ENCODE assay signal across 8 cellular contexts in genomic region chr12:49342914-49343731, GRCh38. TPM values are rescaled to one million over a fixed set of nuclear protein-coding genes. Genes with fewer than 3 reads are reported as not detected.
DNase-seq lines count a peak whose midpoint lies in the region; ATAC-seq, FAIRE-seq and TF ChIP-seq lines count a peak whose summit lies in the region.

No MANE protein-coding gene starts in this region.

- dilution Hi-C loops in keratinocyte (cut with MboI; ENCODE audit: extremely low pct_ligation_motif_present, low sequenced_read_pairs): no loop called here

- TF ChIP-seq CTCF in 22Rv1 (IDR thresholded peaks at IDR 0.05) (no peak), GM20000 (IDR thresholded peaks at IDR 0.05; ENCODE audit: extremely low read depth, missing control alignments) (no peak), keratinocyte (optimal IDR thresholded peaks at IDR 0.05 in 1 of 3, IDR thresholded peaks at IDR 0.05 in 1 of 3, conservative IDR thresholded peaks at IDR 0.05 in 1 of 3; ENCODE audit: extremely low read depth in 1 of 3, insufficient read depth in 2 of 3, low read length in 3 of 3) (no peak)

- H3K36me3 Mint-ChIP-seq in stimulated activated naive CD8-positive, alpha-beta T cell treated with anti-CD3 and anti-CD28 coated beads, Interleukin-15, Interleukin-2, amounts not matched to agents 100 ng/mL and 50 ng/mL, for 24 hours (ENCODE audit: low read depth): no peaks in the 10 kb centered on the region

- H3K27me3 Mint-ChIP-seq in stimulated activated naive CD8-positive, alpha-beta T cell treated with anti-CD3 and anti-CD28 coated beads, Interleukin-15, Interleukin-2, amounts not matched to agents 100 ng/mL and 50 ng/mL, for 24 hours: peaks cover 69% of the 10 kb centered on the region

- peaks cover 40% of the 10 kb centered on the region for H3K4me1 Mint-ChIP-seq in stimulated activated naive CD8-positive, alpha-beta T cell treated with anti-CD3 and anti-CD28 coated beads, Interleukin-15, Interleukin-2, amounts not matched to agents 100 ng/mL and 50 ng/mL, for 24 hours (ENCODE audit: low read depth)

- peak overlapping the region; percentile 59 for H3K4me3 Mint-ChIP-seq in stimulated activated naive CD8-positive, alpha-beta T cell treated with anti-CD3 and anti-CD28 coated beads, Interleukin-15, Interleukin-2, amounts not matched to agents 100 ng/mL and 50 ng/mL, for 24 hours

- H3K9me3 Mint-ChIP-seq in stimulated activated naive CD8-positive, alpha-beta T cell treated with anti-CD3 and anti-CD28 coated beads, Interleukin-15, Interleukin-2, amounts not matched to agents 100 ng/mL and 50 ng/mL, for 24 hours: no peaks in the 10 kb centered on the region

- peak overlapping the region; percentile 68 for H3K4me2 ChIP-seq in keratinocyte (ENCODE audit: control insufficient read depth, extremely low read depth, insufficient read depth, low read depth, low read length)

- no peaks in the 10 kb centered on the region for H3K79me2 ChIP-seq in keratinocyte (ENCODE audit: control insufficient read depth, insufficient read depth, low read length)

- DNase-seq in GM20000 (ENCODE audit: low spot score) (peak; percentile 54), keratinocyte (ENCODE audit: low read depth, low spot score) (no peak), small intestine (no peak)
- DNase-seq in activated T-helper 9 cell treated with anti-CD3 and anti-CD28 coated beads, Interleukin-2, amount 50 U/mL, for 16 hours (ENCODE audit: low read depth): peak; percentile 41

- H3K9me1 ChIP-seq in keratinocyte (ENCODE audit: control insufficient read depth, extremely low read depth, insufficient read depth, low read length): no peaks in the 10 kb centered on the region

- ATAC-seq in HG03460 (IDR thresholded peaks at IDR 0.05; ENCODE audit: unreplicated experiment) (no peak), GM19035 (IDR thresholded peaks at IDR 0.05; ENCODE audit: unreplicated experiment) (no peak)

- 2 to 4% (median 3%) methylated on average over 33 of the region's 33 CpGs for WGBS in small intestine, 3 donors

- peak overlapping the region; percentile 95; the same call in 1 of the 2 replicates for H3K27ac ChIP-seq in 22Rv1
- no peak overlapping the region for H3K27ac ChIP-seq in keratinocyte (ENCODE audit: control insufficient read depth, insufficient read depth, low read length)
- no peak overlapping the region for H3K27ac ChIP-seq in small intestine (ENCODE audit: low read depth in 1 of 2, low read length in 1 of 2)

- H3K9me3 ChIP-seq in keratinocyte (ENCODE audit: control insufficient read depth, low read depth, low read length) (no peaks in the 10 kb centered on the region), small intestine (ENCODE audit: control insufficient read depth, low read depth) (no peaks in the 10 kb centered on the region)

- H3K9ac ChIP-seq in keratinocyte (ENCODE audit: control insufficient read depth, extremely low read depth, insufficient read depth, low read length): no peak overlapping the region

- FAIRE-seq in keratinocyte (lab: Jason Lieb, UNC) (no peak), small intestine (lab: Jason Lieb, UNC) (no peak)

- H3K4me1 ChIP-seq in keratinocyte (ENCODE audit: control insufficient read depth, extremely low read depth, insufficient read depth, low read length) (peaks cover 24% of the 10 kb centered on the region), small intestine (ENCODE audit: control insufficient read depth in 2 of 2, insufficient read depth in 1 of 2, low read depth in 1 of 2, low read length in 1 of 2) (peaks cover 4 to 14% of the 10 kb centered on the region in 2 donors)

- H3K27me3 ChIP-seq in keratinocyte (ENCODE audit: control insufficient read depth, extremely low read depth, insufficient read depth, low read length) (peaks cover 75% of the 10 kb centered on the region), small intestine (ENCODE audit: control insufficient read depth in 2 of 2, insufficient read depth in 2 of 2, low read length in 2 of 2) (peaks cover 0 to 20% of the 10 kb centered on the region in 2 donors)

- H3K4me3 ChIP-seq in keratinocyte (ENCODE audit: control insufficient read depth in 2 of 3, extremely low read depth in 1 of 3, insufficient read depth in 2 of 3, low read depth in 1 of 3, low read length in 3 of 3) (peak overlapping the region in 1 of 3 experiments; percentile 23), small intestine (ENCODE audit: low read depth in 1 of 2, low read length in 2 of 2) (no peak overlapping the region)

- H3K27ac Mint-ChIP-seq in stimulated activated naive CD8-positive, alpha-beta T cell treated with anti-CD3 and anti-CD28 coated beads, Interleukin-15, Interleukin-2, amounts not matched to agents 100 ng/mL and 50 ng/mL, for 24 hours: no peak overlapping the region

- no peaks in the 10 kb centered on the region for H3K36me3 ChIP-seq in keratinocyte (ENCODE audit: control insufficient read depth in 2 of 2, extremely low read depth in 1 of 2, insufficient read depth in 2 of 2, low read length in 2 of 2)
- H3K36me3 ChIP-seq in small intestine (ENCODE audit: control insufficient read depth in 2 of 2, insufficient read depth in 2 of 2, low read length in 2 of 2): no peaks in the 10 kb centered on the region

- no peaks in the 10 kb centered on the region for H4K20me1 ChIP-seq in keratinocyte (ENCODE audit: control insufficient read depth, extremely low read depth, insufficient read depth, low read length)

- H2AFZ ChIP-seq in keratinocyte (ENCODE audit: control insufficient read depth, low read length): no peak overlapping the region

RNA-seq across cellular contexts. Expression of gene DNAJC22, which starts 3.6 kb away (rescaled TPM):
- 0.03 to 0.04 TPM in 2 of 3 replicates, not detected in the other for polyA plus RNA-seq in keratinocyte
- polyA plus RNA-seq in keratinocyte (2011; ENCODE audit: low read depth): not detected
- polyA plus RNA-seq in keratinocyte (2011; cell fraction: cytosol; rRNA removed): not detected in 2 replicates
- polyA plus RNA-seq in keratinocyte (2011; cell fraction: nucleus; rRNA removed): not detected in 2 replicates
- polyA plus RNA-seq in keratinocyte (2012; ENCODE audit: low replicate concordance): 0.02 TPM in 1 of 2 replicates, not detected in the other
- not detected in 3 replicates for polyA minus RNA-seq in keratinocyte
- not detected for polyA minus RNA-seq in keratinocyte (2011; cell fraction: cytosol; rRNA and poly(A)+ RNA removed)
- polyA minus RNA-seq in keratinocyte (2011; cell fraction: nucleus; rRNA and poly(A)+ RNA removed): not detected in 2 replicates
- 10 to 100 TPM; 14.9 to 25.3 (median 16.3) TPM for polyA plus RNA-seq in small intestine

RNA-seq across cellular contexts. Expression of gene C1QL4, which starts 6.1 kb away (rescaled TPM):
- 0.07 to 0.10 TPM (median 0.09 TPM) in 3 replicates for polyA plus RNA-seq in keratinocyte
- not detected for polyA plus RNA-seq in keratinocyte (2011; ENCODE audit: low read depth)
- polyA plus RNA-seq in keratinocyte (2011; cell fraction: cytosol; rRNA removed): 0.08 TPM in 1 of 2 replicates, not detected in the other
- 0.10 and 0.12 TPM in 2 replicates for polyA plus RNA-seq in keratinocyte (2011; cell fraction: nucleus; rRNA removed)
- polyA plus RNA-seq in keratinocyte (2012; ENCODE audit: low replicate concordance): 0.38 TPM in 1 of 2 replicates, not detected in the other
- polyA minus RNA-seq in keratinocyte: not detected in 3 replicates
- polyA minus RNA-seq in keratinocyte (2011; cell fraction: cytosol; rRNA and poly(A)+ RNA removed): not detected
- not detected in 2 replicates for polyA minus RNA-seq in keratinocyte (2011; cell fraction: nucleus; rRNA and poly(A)+ RNA removed)
- under 1 TPM in 1 of 3 donors, not detected in 2; 0.07 TPM for polyA plus RNA-seq in small intestine

RNA-seq across cellular contexts. Expression of gene TROAP, which starts 20.1 kb away (rescaled TPM):
- 1.7 to 14.1 TPM (median 12.7 TPM) in 3 replicates for polyA plus RNA-seq in keratinocyte
- not detected for polyA plus RNA-seq in keratinocyte (2011; ENCODE audit: low read depth)
- polyA plus RNA-seq in keratinocyte (2011; cell fraction: cytosol; rRNA removed): 3.6 and 4.6 TPM in 2 replicates
- polyA plus RNA-seq in keratinocyte (2011; cell fraction: nucleus; rRNA removed): 5.6 and 6.0 TPM in 2 replicates
- polyA plus RNA-seq in keratinocyte (2012; ENCODE audit: low replicate concordance): 0.21 and 13.6 TPM in 2 replicates
- 1.7 to 20.5 TPM (median 5.5 TPM) in 3 replicates for polyA minus RNA-seq in keratinocyte
- 4.0 TPM for polyA minus RNA-seq in keratinocyte (2011; cell fraction: cytosol; rRNA and poly(A)+ RNA removed)
- polyA minus RNA-seq in keratinocyte (2011; cell fraction: nucleus; rRNA and poly(A)+ RNA removed): 1.8 and 4.6 TPM in 2 replicates
- 10 to 100 TPM in 1 of 3 donors, 1 to 10 TPM in 1, not detected in 1; 1.3 to 29.5 TPM for polyA plus RNA-seq in small intestine

RNA-seq across cellular contexts. Expression of gene SPATS2, which starts 24.1 kb away (rescaled TPM):
- 46.2 to 51.3 TPM (median 47.9 TPM) in 3 replicates for polyA plus RNA-seq in keratinocyte
- 26.2 TPM for polyA plus RNA-seq in keratinocyte (2011; ENCODE audit: low read depth)
- polyA plus RNA-seq in keratinocyte (2011; cell fraction: cytosol; rRNA removed): 46.1 and 75.1 TPM in 2 replicates
- polyA plus RNA-seq in keratinocyte (2011; cell fraction: nucleus; rRNA removed): 54.4 and 55.0 TPM in 2 replicates
- polyA plus RNA-seq in keratinocyte (2012; ENCODE audit: low replicate concordance): 13.2 and 32.0 TPM in 2 replicates
- polyA minus RNA-seq in keratinocyte: 45.5 to 79.7 TPM (median 46.4 TPM) in 3 replicates
- polyA minus RNA-seq in keratinocyte (2011; cell fraction: cytosol; rRNA and poly(A)+ RNA removed): 50.5 TPM
- polyA minus RNA-seq in keratinocyte (2011; cell fraction: nucleus; rRNA and poly(A)+ RNA removed): 39.5 and 62.9 TPM in 2 replicates
- 10 to 100 TPM; 11.9 to 14.4 (median 14.3) TPM for polyA plus RNA-seq in small intestine

RNA-seq across cellular contexts. Expression of gene PRPH, which starts 48.2 kb away (rescaled TPM):
- polyA plus RNA-seq in keratinocyte: 0.05 to 0.11 TPM (median 0.08 TPM) in 3 replicates
- not detected for polyA plus RNA-seq in keratinocyte (2011; ENCODE audit: low read depth)
- polyA plus RNA-seq in keratinocyte (2011; cell fraction: cytosol; rRNA removed): not detected in 2 replicates
- polyA plus RNA-seq in keratinocyte (2011; cell fraction: nucleus; rRNA removed): 0.10 TPM in 1 of 2 replicates, not detected in the other
- polyA plus RNA-seq in keratinocyte (2012; ENCODE audit: low replicate concordance): not detected in 2 replicates
- polyA minus RNA-seq in keratinocyte: not detected in 3 replicates
- not detected for polyA minus RNA-seq in keratinocyte (2011; cell fraction: cytosol; rRNA and poly(A)+ RNA removed)
- not detected in 2 replicates for polyA minus RNA-seq in keratinocyte (2011; cell fraction: nucleus; rRNA and poly(A)+ RNA removed)
- polyA plus RNA-seq in small intestine: 10 to 100 TPM in 1 of 3 donors, not detected in 2; 89.9 TPM

Comparison
In these comparisons a context has a peak if more than half of its experiments do, and no peak if none do; other contexts are left out.
1. DNase-seq: peak in GM20000 (single experiment) and activated T-helper 9 cell treated with anti-CD3 and anti-CD28 coated beads, Interleukin-2, amount 50 U/mL, for 16 hours (single experiment); none in keratinocyte (single experiment) and small intestine (single experiment).
2. RNA of gene DNAJC22, which starts 3.6 kb away (polyA plus RNA-seq): 14.9 to 25.3 TPM in small intestine; 0.02 to 0.04 TPM in keratinocyte; every median in the first group is over 10 times any median in the second.